ENCODE assay signal across 24 cellular contexts in the genomic region with DNA sequence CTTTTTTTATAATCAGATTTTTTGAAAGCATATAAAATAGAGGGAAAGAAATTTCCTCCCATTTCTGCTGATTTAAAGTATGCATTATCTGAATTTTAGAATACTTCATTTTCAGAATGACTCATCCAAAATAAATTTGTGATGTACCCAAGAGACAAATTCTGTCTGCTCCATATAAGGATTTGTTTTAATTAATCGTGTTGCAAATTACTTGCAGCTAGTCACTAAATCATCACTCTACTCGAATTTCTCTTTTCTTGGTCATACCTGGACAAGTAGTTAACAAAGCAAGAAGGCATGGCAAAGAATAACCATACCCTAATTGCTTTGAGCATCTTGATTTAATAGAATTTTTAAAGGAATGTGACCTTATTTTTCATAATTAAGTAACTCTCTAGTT.
DNase-seq lines count a peak whose midpoint lies in the region; ATAC-seq and TF ChIP-seq lines count a peak whose summit lies in the region.
"Had no signal": no experiment of that assay in that cellular context is flagged by ENCODE, and none has a peak within 500 bp of the region (broad histone marks: within the 10 kb centered on the region; RNA-seq: fewer than 3 reads in every experiment).

No MANE protein-coding gene starts in this region.

- H3K4me1 ChIP-seq in BLaER1 treated with 17β-estradiol and CSF1 and Interleukin-3, amounts not matched to agents 10 nM and 100 nM = peaks cover 0 to 53% (median 29%) of the 10 kb centered on the region in 10 experiments; a peak in 16 of 20 replicates
- H3K4me1 ChIP-seq in IMR-90 (ENCODE audit: control insufficient read depth, insufficient read depth, low read length) (peaks cover 3% of the 10 kb centered on the region), mesodermal cell (ENCODE audit: control insufficient read depth, insufficient read depth, low read length, poor library complexity, severe bottlenecking) (peaks cover 27% of the 10 kb centered on the region)
- no peaks in the 10 kb centered on the region for H3K4me1 ChIP-seq in CD8-positive, alpha-beta T cell (ENCODE audit: insufficient read depth, low read length)
- H3K4me1 ChIP-seq: gastroesophageal sphincter, thyroid gland had no signal

- no peak overlapping the region for H2BK5ac ChIP-seq in IMR-90 (ENCODE audit: low read depth, low read length, poor library complexity, severe bottlenecking)

- H3K9ac ChIP-seq in BLaER1 treated with 17β-estradiol and CSF1 and Interleukin-3, amounts not matched to agents 10 nM and 100 nM = no peak overlapping the region
- no peak overlapping the region for H3K9ac ChIP-seq in IMR-90 (ENCODE audit: low read depth, low read length)

- POLR2A ChIA-PET in IMR-90 (lab: Charles Lee; ENCODE audit: unreplicated experiment) = interaction anchor here (0.6 kb wide), 1 partner anchor 14 kb away, joined by 3 read pairs; no protein-coding TSS in a partner anchor
- POLR2A ChIA-PET in CD8-positive, alpha-beta T cell (lab: Charles Lee) = no interaction called here

- H2AK5ac ChIP-seq in IMR-90 (ENCODE audit: low read depth, low read length) = no peak overlapping the region

- TF ChIP-seq CTCF in IMR-90 (conservative IDR thresholded peaks at IDR 0.05; ENCODE audit: low read depth, low read length) = no peak
- TF ChIP-seq CTCF in CD8-positive, alpha-beta T cell (IDR thresholded peaks at IDR 0.05) = no peak

- H3K36me3 ChIP-seq in BLaER1 treated with 17β-estradiol and CSF1 and Interleukin-3, amounts not matched to agents 10 nM and 100 nM = no peaks in the 10 kb centered on the region
- H3K36me3 ChIP-seq in IMR-90 (ENCODE audit: control insufficient read depth, insufficient read depth, low read length) (no peaks in the 10 kb centered on the region), mesodermal cell (ENCODE audit: control insufficient read depth, insufficient read depth, low read length) (no peaks in the 10 kb centered on the region)
- H3K36me3 ChIP-seq in CD8-positive, alpha-beta T cell (ENCODE audit: insufficient read depth, low read length) = no peaks in the 10 kb centered on the region
- H3K36me3 ChIP-seq: cardiac muscle cell, gastroesophageal sphincter, thyroid gland, WERI-Rb-1 had no signal

- no peaks in the 10 kb centered on the region for H3K9me1 ChIP-seq in IMR-90 (ENCODE audit: insufficient read depth, low read length)

- H3K79me1 ChIP-seq in IMR-90 (ENCODE audit: low read depth in 1 of 2, low read length in 2 of 2) = no peaks in the 10 kb centered on the region

- no peaks in the 10 kb centered on the region for H3K27me3 Mint-ChIP-seq in CD8-positive, alpha-beta T cell (ENCODE audit: low read depth)
- H3K27me3 Mint-ChIP-seq: CD4-positive, CD25-positive, alpha-beta regulatory T cell had no signal

- intact Hi-C loops in IMR-90 (cut with micrococcal nuclease) = no loop called here
- intact Hi-C loops in CD8-positive, alpha-beta T cell (cut with DNase I, micrococcal nuclease) = no loop called here

- H3K9me3 ChIP-seq in BLaER1 treated with 17β-estradiol and CSF1 and Interleukin-3, amounts not matched to agents 10 nM and 100 nM (replicated peaks in 1 of 11) = peaks cover 0 to 37% (median 24%) of the 10 kb centered on the region in 11 experiments; a peak in 14 of 22 replicates
- no peaks in the 10 kb centered on the region for H3K9me3 ChIP-seq in IMR-90 (ENCODE audit: control insufficient read depth, insufficient read depth, low read length)
- H3K9me3 ChIP-seq in mesodermal cell (ENCODE audit: control insufficient read depth, low read length) = no peaks in the 10 kb centered on the region
- no peaks in the 10 kb centered on the region for H3K9me3 ChIP-seq in CD8-positive, alpha-beta T cell (ENCODE audit: low read length)
- H3K9me3 ChIP-seq: gastroesophageal sphincter, thyroid gland had no signal

- peaks cover 11% of the 10 kb centered on the region for H3K9me3 Mint-ChIP-seq in CD8-positive, alpha-beta T cell

- H3K4me3 ChIP-seq in BLaER1 treated with 17β-estradiol and CSF1 and Interleukin-3, amounts not matched to agents 10 nM and 100 nM = no peak overlapping the region
- H3K4me3 ChIP-seq in IMR-90 (ENCODE audit: insufficient read depth, low read depth, low read length) (no peak overlapping the region), mesodermal cell (ENCODE audit: extremely low read depth, insufficient read depth, low read length, poor library complexity, severe bottlenecking) (no peak overlapping the region)
- no peak overlapping the region for H3K4me3 ChIP-seq in CD8-positive, alpha-beta T cell (ENCODE audit: low read depth, low read length)
- H3K4me3 ChIP-seq: cardiac muscle cell, gastroesophageal sphincter, skin epidermis, thyroid gland had no signal

- H4K20me1 ChIP-seq in BLaER1 treated with 17β-estradiol and CSF1 and Interleukin-3, amounts not matched to agents 10 nM and 100 nM = no peaks in the 10 kb centered on the region
- no peaks in the 10 kb centered on the region for H4K20me1 ChIP-seq in IMR-90 (ENCODE audit: insufficient read depth, low read length)

- TF ChIP-seq POLR2A in IMR-90 (IDR thresholded peaks at IDR 0.05; ENCODE audit: low read depth, low read length) = no peak

- H2AK9ac ChIP-seq in IMR-90 (replicated peaks; ENCODE audit: low read depth, low read length, poor library complexity) = no peak overlapping the region

- H4K5ac ChIP-seq in IMR-90 (ENCODE audit: low read depth, low read length) = no peak overlapping the region

- no peak overlapping the region for H2BK120ac ChIP-seq in IMR-90 (ENCODE audit: low read depth, low read length)

- TF ChIP-seq RAD21 in IMR-90 (IDR thresholded peaks at IDR 0.05; ENCODE audit: low read length) = no peak

- H2BK15ac ChIP-seq in IMR-90 (ENCODE audit: low read depth, low read length) = no peak overlapping the region

- no peak for DNase-seq in IMR-90
- peak; percentile 13 for DNase-seq in amniotic epithelial cell (ENCODE audit: low read depth)
- no peak for DNase-seq in KG1 (lab: John Stamatoyannopoulos, UW)
- DNase-seq in CD8-positive, alpha-beta T cell = no peak
- DNase-seq in germinal center (ENCODE audit: low spot score) = no peak
- no peak for DNase-seq in NK-92 treated with Interleukin-12 subunit alpha and Interleukin-12 subunit beta, amount 100 ng/mL, for 24 hours (lab: John Stamatoyannopoulos, UW)
- DNase-seq: activated gamma-delta T cell; CD4-positive, CD25-positive, alpha-beta regulatory T cell; DND-41; left cardiac atrium; NCI-H526 treated with DMSO at 0.1 percent for 48 hours; stimulated activated CD4-positive, alpha-beta T cell treated with anti-CD3 and anti-CD28 coated beads, Interleukin-4, amount 100 ng/mL, for 1 hour; stimulated activated naive CD8-positive, alpha-beta T cell treated with anti-CD3 and anti-CD28 coated beads, Interleukin-15, Interleukin-2, amounts not matched to agents 100 U/mL and 50 U/mL, for 24 hours; thyroid gland; WERI-Rb-1 had no signal

- no peaks in the 10 kb centered on the region for H3K27me3 ChIP-seq in BLaER1 treated with 17β-estradiol and CSF1 and Interleukin-3, amounts not matched to agents 10 nM and 100 nM
- H3K27me3 ChIP-seq in IMR-90 (ENCODE audit: control insufficient read depth, insufficient read depth, low read length) = no peaks in the 10 kb centered on the region
- H3K27me3 ChIP-seq in CD8-positive, alpha-beta T cell (ENCODE audit: insufficient read depth, low read length) = no peaks in the 10 kb centered on the region
- H3K27me3 ChIP-seq: cardiac muscle cell, gastroesophageal sphincter, thyroid gland had no signal

- no peak overlapping the region for H3K56ac ChIP-seq in IMR-90 (ENCODE audit: extremely low read depth, insufficient read depth, low read length)

- in situ Hi-C loops in IMR-90 (cut with MboI; ENCODE audit: low sequenced_read_pairs) = no loop called here

- no peak overlapping the region for H2BK20ac ChIP-seq in IMR-90 (ENCODE audit: low read depth, low read length)

- no peak overlapping the region for H3K27ac ChIP-seq in BLaER1 treated with 17β-estradiol and CSF1 and Interleukin-3, amounts not matched to agents 10 nM and 100 nM
- no peak overlapping the region for H3K27ac ChIP-seq in IMR-90 (ENCODE audit: insufficient read depth, low read length)
- H3K27ac ChIP-seq in mesodermal cell (ENCODE audit: low read depth, low read length, severe bottlenecking) = peak overlapping the region; percentile 88
- H3K27ac ChIP-seq in CD8-positive, alpha-beta T cell (ENCODE audit: low read depth, low read length) = no peak overlapping the region
- H3K27ac ChIP-seq: cardiac muscle cell, epithelial cell of prostate, gastroesophageal sphincter, thyroid gland, WERI-Rb-1 had no signal

- H3K4me1 Mint-ChIP-seq in CD8-positive, alpha-beta T cell (ENCODE audit: low read depth) = no peaks in the 10 kb centered on the region
- H3K4me1 Mint-ChIP-seq: CD4-positive, CD25-positive, alpha-beta regulatory T cell had no signal

- no TSS peak for BruUV-seq in IMR-90 (replicated peaks; lab: Mats Ljungman, UMichigan)

- no peak overlapping the region for H3K27ac Mint-ChIP-seq in CD8-positive, alpha-beta T cell
- H3K27ac Mint-ChIP-seq: CD4-positive, CD25-positive, alpha-beta regulatory T cell; progenitor cell of endocrine pancreas had no signal

- no peak overlapping the region for H3K4me3 Mint-ChIP-seq in CD8-positive, alpha-beta T cell
- H3K4me3 Mint-ChIP-seq: CD4-positive, CD25-positive, alpha-beta regulatory T cell; mesothelial cell of epicardium had no signal

- peak overlapping the region in 9 of 11 experiments; percentile 25 to 71 (median 50); a peak in 12 of 22 replicates for H3K4me2 ChIP-seq in BLaER1 treated with 17β-estradiol and CSF1 and Interleukin-3, amounts not matched to agents 10 nM and 100 nM
- H3K4me2 ChIP-seq in IMR-90 (ENCODE audit: low read depth, low read length) = no peak overlapping the region

- no peak overlapping the region for H3K18ac ChIP-seq in IMR-90 (ENCODE audit: low read depth, low read length)

- no peaks in the 10 kb centered on the region for H3K36me3 Mint-ChIP-seq in CD8-positive, alpha-beta T cell
- H3K36me3 Mint-ChIP-seq: CD4-positive, CD25-positive, alpha-beta regulatory T cell; mesothelial cell of epicardium had no signal

- no peak overlapping the region for H3K14ac ChIP-seq in IMR-90 (replicated peaks; ENCODE audit: low read depth, low read length)

- H4K8ac ChIP-seq in IMR-90 (ENCODE audit: low read depth in 2 of 2, low read length in 2 of 2) = no peak overlapping the region

- H2AFZ ChIP-seq in IMR-90 (replicated peaks; ENCODE audit: low read length, poor library complexity) = no peak overlapping the region

- no peak overlapping the region for H4K91ac ChIP-seq in IMR-90 (ENCODE audit: insufficient read depth, low read depth, low read length)

- no peak overlapping the region for H3K23ac ChIP-seq in IMR-90 (ENCODE audit: low read depth, low read length)

- peak; percentile 35; the same call in 1 of the 2 replicates for ATAC-seq in IMR-90 (ENCODE audit: low read depth)
- no peak for ATAC-seq in CD8-positive, alpha-beta T cell
- ATAC-seq: gastroesophageal sphincter; HCT116; stimulated activated naive CD8-positive, alpha-beta T cell treated with anti-CD3 and anti-CD28 coated beads, Interleukin-15, Interleukin-2, amounts not matched to agents 100 U/mL and 50 U/mL, for 24 hours had no signal

- dilution Hi-C loops in IMR-90 (cut with HindIII; ENCODE audit: low sequenced_read_pairs, unreplicated experiment) = no loop called here

- H3K4ac ChIP-seq in IMR-90 (ENCODE audit: low read depth, low read length) = no peak overlapping the region

- CTCF ChIA-PET in IMR-90 (lab: Yijun Ruan, JAX) = no interaction called here
- CTCF ChIA-PET in CD8-positive, alpha-beta T cell (lab: Charles Lee) = no interaction called here

- WGBS in IMR-90 (ENCODE audit: extremely low coverage in 2 of 2, insufficient read length in 1 of 2), 2 experiments = no CpG with 5 or more reads among the region's 2 CpGs
- WGBS in mesodermal cell (ENCODE audit: insufficient coverage in 2 of 2), 2 experiments = no CpG with 5 or more reads among the region's 2 CpGs
